Comparison of ENCODE assay signal across 1 cellular context in genomic region chr16:4957720-4958509, GRCh38.
TF ChIP-seq lines count a peak whose summit lies in the region.

SEC14L5 (plus strand) TSS chr16:4958330; CDS start chr16:4959324, 994 bp downstream.

TF ChIP-seq in Ishikawa, 13 proteins besides CTCF, POLR2A, EP300 and RAD21 (continued from another document):
- TF ChIP-seq MAX (IDR thresholded peaks at IDR 0.05) (peak; percentile 78), CEBPB (IDR thresholded peaks at IDR 0.05) (no peak), USF1 (IDR thresholded peaks at IDR 0.05) (no peak)
